Comparison of ENCODE assay signal across 17 cellular contexts in the genomic region with DNA sequence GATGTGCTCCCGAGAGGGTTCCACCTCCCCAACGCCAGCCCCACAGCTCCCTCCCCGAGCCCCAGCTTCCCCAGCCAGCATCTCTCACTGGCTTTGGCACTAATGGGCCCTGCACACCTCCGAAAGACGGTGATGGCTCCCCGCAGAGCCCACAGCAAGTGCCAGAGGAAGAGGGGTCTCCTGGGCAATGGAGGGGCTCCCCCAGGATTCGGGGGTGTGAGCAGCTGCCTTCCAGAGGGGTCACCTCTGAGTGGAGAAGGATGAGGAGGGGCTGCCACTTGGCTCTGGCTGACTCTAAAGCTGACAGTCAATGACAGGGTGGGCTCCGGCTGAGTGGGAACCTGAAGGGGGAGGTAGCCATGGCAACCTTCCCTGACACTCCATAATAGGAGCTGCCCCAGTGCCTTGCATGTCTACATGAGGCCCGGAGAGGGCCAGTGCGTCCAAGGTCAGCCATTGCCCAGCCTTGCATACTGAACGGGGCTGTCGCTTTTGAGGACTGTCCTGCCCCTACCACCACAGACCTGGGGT.
"Had no signal": no experiment of that assay in that cellular context is flagged by ENCODE, and none has a peak within 500 bp of the region (broad histone marks: within the 10 kb centered on the region; RNA-seq: fewer than 3 reads in every experiment).

No MANE protein-coding gene starts in this region.

- H3K4me3 ChIP-seq: ascending aorta, cardiac muscle cell, gastrocnemius medialis, heart right ventricle, left lung, ovary, thyroid gland had no signal

- H3K36me3 ChIP-seq: ascending aorta, cardiac muscle cell, gastrocnemius medialis, heart right ventricle, left lung, ovary, thyroid gland had no signal

- H3K27ac Mint-ChIP-seq: activated CD8-positive, alpha-beta memory T cell treated with anti-CD3 and anti-CD28 coated beads, Interleukin-2, amount 10 ng/mL, durations not matched to agents 7 days and 5 days; activated T-cell treated with anti-CD3 and anti-CD28 coated beads, Interleukin-2, amount 50 U/mL, for 24 hours; natural killer cell; stimulated activated effector memory CD8-positive, alpha-beta T cell treated with anti-CD3 and anti-CD28 coated beads, Interleukin-12 subunit alpha, Interleukin-12 subunit beta, amount 100 ng/mL, for 72 hours had no signal

- H3K27ac ChIP-seq: ascending aorta, cardiac muscle cell, gastrocnemius medialis, heart right ventricle, left lung, ovary, thyroid gland had no signal

- H3K36me3 Mint-ChIP-seq: activated CD8-positive, alpha-beta memory T cell treated with anti-CD3 and anti-CD28 coated beads, Interleukin-2, amount 10 ng/mL, durations not matched to agents 7 days and 5 days; natural killer cell; stimulated activated effector memory CD8-positive, alpha-beta T cell treated with anti-CD3 and anti-CD28 coated beads, Interleukin-12 subunit alpha, Interleukin-12 subunit beta, amount 100 ng/mL, for 72 hours had no signal

- H3K9me3 ChIP-seq: ascending aorta, gastrocnemius medialis, left lung, ovary, thyroid gland had no signal

- H3K27me3 ChIP-seq: ascending aorta, ovary, thyroid gland had no signal

- H3K4me3 Mint-ChIP-seq: activated CD8-positive, alpha-beta memory T cell treated with anti-CD3 and anti-CD28 coated beads, Interleukin-2, amount 10 ng/mL, durations not matched to agents 7 days and 5 days; activated T-cell treated with anti-CD3 and anti-CD28 coated beads, Interleukin-2, amount 50 U/mL, for 24 hours; natural killer cell; stimulated activated effector memory CD8-positive, alpha-beta T cell treated with anti-CD3 and anti-CD28 coated beads, Interleukin-12 subunit alpha, Interleukin-12 subunit beta, amount 100 ng/mL, for 72 hours had no signal

- H3K9me3 Mint-ChIP-seq: activated T-cell treated with anti-CD3 and anti-CD28 coated beads, Interleukin-2, amount 50 U/mL, for 24 hours; natural killer cell; stimulated activated effector memory CD8-positive, alpha-beta T cell treated with anti-CD3 and anti-CD28 coated beads, Interleukin-12 subunit alpha, Interleukin-12 subunit beta, amount 100 ng/mL, for 72 hours had no signal

- DNase-seq: activated CD4-positive, alpha-beta T cell treated with anti-CD3 and anti-CD28 coated beads, Interleukin-2, amount 50 U/mL, for 4 hours; activated CD4-positive, CD25-positive, alpha-beta regulatory T cell treated with anti-CD3 and anti-CD28 coated beads, Interleukin-2, amount 50 U/mL, for 72 hours; activated CD8-positive, alpha-beta memory T cell treated with anti-CD3 and anti-CD28 coated beads, Interleukin-2, amount 10 ng/mL, durations not matched to agents 7 days and 5 days; activated gamma-delta T cell; activated T-cell treated with anti-CD3 and anti-CD28 coated beads, Interleukin-2, amount 50 U/mL, for 24 hours; cortex of kidney; effector memory CD4-positive, alpha-beta T cell; gastrocnemius medialis; heart right ventricle; islet precursor cell; left lung; natural killer cell; thyroid gland had no signal
